ENCODE assay signal across 8 cellular contexts in the genomic region with DNA sequence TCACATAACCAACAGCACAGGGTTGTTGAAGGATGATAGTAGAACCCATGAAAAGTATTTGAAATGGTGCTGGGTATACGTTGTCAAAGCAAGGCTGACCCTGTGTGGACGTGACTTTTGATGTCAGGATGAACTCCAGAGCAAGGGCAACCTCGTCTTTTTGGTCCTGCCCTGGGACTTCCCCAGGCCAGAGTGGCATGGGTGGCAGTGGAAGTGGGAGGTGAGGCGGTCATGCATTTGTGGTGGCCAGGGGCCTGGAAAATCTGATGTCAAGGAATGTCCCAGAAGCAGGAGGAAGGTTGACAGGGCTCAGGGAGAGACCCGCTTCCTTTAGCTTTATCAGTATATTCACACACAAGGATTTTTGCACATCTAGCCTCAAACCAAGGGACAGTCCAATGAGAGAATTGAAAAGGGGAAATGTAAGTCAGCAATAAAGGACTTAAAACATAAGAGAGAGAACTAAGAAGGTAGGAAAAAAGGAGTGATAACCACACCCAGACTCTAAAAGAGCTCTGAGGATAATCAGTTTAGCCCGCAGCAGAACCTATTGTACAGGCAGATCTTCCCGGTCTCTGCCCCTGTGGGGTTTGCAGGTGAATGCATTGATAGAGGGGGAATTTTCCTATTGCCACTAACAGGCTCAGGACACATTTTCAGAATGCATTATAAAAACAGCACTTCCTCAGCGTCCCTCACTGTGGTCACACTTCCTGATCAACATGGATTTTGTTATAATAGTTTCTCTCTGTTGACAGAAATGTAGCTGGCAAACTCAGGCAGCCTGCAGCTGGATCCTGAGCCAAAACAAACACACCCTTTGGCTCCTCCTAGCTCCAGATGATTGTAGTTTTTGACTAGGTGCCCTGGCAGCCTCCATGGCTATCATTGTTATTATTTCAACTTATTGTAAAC.
DNase-seq lines count a peak whose midpoint lies in the region; ATAC-seq, FAIRE-seq and TF ChIP-seq lines count a peak whose summit lies in the region.

No MANE protein-coding gene starts in this region.

- peak; percentile 82 for ATAC-seq in Right ventricle myocardium inferior
- peak; percentile 77 for ATAC-seq in aorta (ENCODE audit: low FRiP score)
- ATAC-seq in HG03159 (IDR thresholded peaks at IDR 0.05; ENCODE audit: unreplicated experiment): no peak
- no peak for ATAC-seq in GM18870 (IDR thresholded peaks at IDR 0.05; ENCODE audit: unreplicated experiment)
- ATAC-seq in HG03196 (IDR thresholded peaks at IDR 0.05; ENCODE audit: unreplicated experiment): no peak

- 52 to 56% methylated on average over 8 of the region's 8 CpGs for WGBS in aorta, 2 donors

- H3K27me3 ChIP-seq in aorta (ENCODE audit: control insufficient read depth in 1 of 2, insufficient read depth in 2 of 2, low read length in 1 of 2): no peaks in the 10 kb centered on the region

- intact Hi-C loops in Right ventricle myocardium inferior (cut with DNase I) (loop anchor here (5.0 to 10.0 kb wide), 4 partner anchors 74 to 326 kb away; no protein-coding TSS in a partner anchor), cardiac septum (cut with DNase I) (loop anchor here (2.0 to 10.0 kb wide), 3 partner anchors 72 to 326 kb away; no protein-coding TSS in a partner anchor), aorta (cut with DNase I) (no loop called here)

- H3K4me1 ChIP-seq in aorta (ENCODE audit: control insufficient read depth in 1 of 2, insufficient read depth in 2 of 2, low read length in 2 of 2): peaks cover 4 to 6% of the 10 kb centered on the region in 2 donors

- peak overlapping the region in 1 of 2 donors; percentile 26 for H3K4me3 ChIP-seq in aorta (ENCODE audit: low read length in 2 of 2)

- TF ChIP-seq CTCF in VCaP (conservative IDR thresholded peaks at IDR 0.05): peak; percentile 29; the same call in 1 of the 2 replicates

- H3K27ac ChIP-seq in VCaP (peak overlapping the region; percentile 96), aorta (ENCODE audit: low read depth in 1 of 2, low read length in 2 of 2) (peak overlapping the region in 1 of 2 donors; percentile 8)

- no peak for DNase-seq in Right ventricle myocardium inferior (ENCODE audit: missing footprints)
- DNase-seq in cardiac septum (ENCODE audit: low spot score): no peak
- DNase-seq in aorta: peak in 1 of 2 donors; percentile 62

- FAIRE-seq in islet of Langerhans (lab: Jason Lieb, UNC): peak; percentile 95

- H3K9me3 ChIP-seq in aorta (ENCODE audit: control insufficient read depth, low read length): no peaks in the 10 kb centered on the region

- H3K36me3 ChIP-seq in aorta (ENCODE audit: control insufficient read depth in 1 of 2, insufficient read depth in 2 of 2, low read length in 1 of 2): no peaks in the 10 kb centered on the region

Comparison
In these comparisons a context has a peak if more than half of its experiments do, and no peak if none do; other contexts are left out.
1. ATAC-seq: peak in Right ventricle myocardium inferior (single experiment) and aorta (single experiment); none in HG03159 (single experiment), GM18870 (single experiment) and HG03196 (single experiment).
2. intact Hi-C loops: an anchor here in Right ventricle myocardium inferior (5.0 to 10.0 kb wide) and cardiac septum (2.0 to 10.0 kb wide); none called in aorta.